In the genomic region with DNA sequence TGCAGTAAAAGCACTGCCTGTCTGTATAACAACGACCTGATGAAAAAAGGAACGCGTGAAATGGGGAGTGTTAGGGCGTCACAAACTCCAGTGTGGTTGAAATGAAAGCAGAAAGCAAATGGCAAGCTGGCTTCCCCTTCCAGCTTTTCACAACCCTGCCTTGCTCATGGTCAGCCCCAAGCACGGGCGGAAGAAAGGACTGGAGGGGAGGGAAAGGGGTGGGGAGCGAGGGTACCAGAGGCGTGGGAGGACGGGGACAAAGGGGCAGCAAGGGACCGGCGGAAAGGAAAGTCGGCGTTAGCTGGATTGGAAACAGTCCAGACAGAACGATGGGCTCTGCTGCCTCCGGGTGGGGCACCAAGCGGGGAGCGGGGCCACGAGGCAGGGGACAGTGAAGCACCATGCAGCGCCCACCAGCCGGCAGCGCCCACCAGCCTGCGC, we compare ENCODE assay signal across 1 cellular context.
A peak's percentile ranks its signal among the peaks of the same experiment; 100 is the strongest.
TF ChIP-seq lines count a peak whose summit lies in the region.

No MANE protein-coding gene starts in this region.

TF ChIP-seq in HEK293, 187 proteins besides CTCF, POLR2A, EP300 and RAD21 (continued from another document):
- TF ChIP-seq ZBTB7A (tag by site-specific recombination; IDR thresholded peaks at IDR 0.05; ENCODE audit: low read depth) (0 out of 2 replicates have a peak, but pooled peaks have one; percentile 34), ZNF76 (tag by site-specific recombination; IDR thresholded peaks at IDR 0.05; ENCODE audit: borderline replicate concordance, low read depth) (peak; percentile 31; the same call in 1 of the 2 replicates), ZBTB17 (tag by site-specific recombination; IDR thresholded peaks at IDR 0.05) (peak; percentile 85), ZNF133 (tag by site-specific recombination; IDR thresholded peaks at IDR 0.05) (no peak), ZNF624 (tag by site-specific recombination; IDR thresholded peaks at IDR 0.05) (peak; percentile 38; the same call in 1 of the 2 replicates), ZFP3 (tag by site-specific recombination; IDR thresholded peaks at IDR 0.05; ENCODE audit: low read depth) (no peak), ZSCAN16 (tag by site-specific recombination; IDR thresholded peaks at IDR 0.05) (peak; percentile 77), SP3 (tag by site-specific recombination; IDR thresholded peaks at IDR 0.05) (peak; percentile 62), ZNF37A (tag by site-specific recombination; IDR thresholded peaks at IDR 0.05) (no peak), ZNF600 (tag by site-specific recombination; IDR thresholded peaks at IDR 0.05) (peak; percentile 61; the same call in 1 of the 2 replicates), ZXDB (tag by site-specific recombination; IDR thresholded peaks at IDR 0.05) (peak; percentile 22; the same call in 1 of the 2 replicates), ZNF366 (tag by site-specific recombination; conservative IDR thresholded peaks at IDR 0.05) (peak; percentile 47), KLF8 (tag by site-specific recombination; IDR thresholded peaks at IDR 0.05) (peak; percentile 73; the same call in 1 of the 2 replicates), GLIS2 (tag by site-specific recombination; IDR thresholded peaks at IDR 0.05) (peak; percentile 93; the same call in 1 of the 2 replicates), ZFHX2 (tag by site-specific recombination; conservative IDR thresholded peaks at IDR 0.05) (peak; percentile 94), ZNF146 (tag by site-specific recombination; IDR thresholded peaks at IDR 0.05) (no peak), ZNF837 (tag by site-specific recombination; IDR thresholded peaks at IDR 0.05) (0 out of 2 replicates have a peak, but pooled peaks have one; percentile 50), KLF9 (tag by site-specific recombination; IDR thresholded peaks at IDR 0.05; ENCODE audit: low read depth) (peak; percentile 41; the same call in 1 of the 2 replicates), ZBTB48 (tag by site-specific recombination; IDR thresholded peaks at IDR 0.05) (peak; percentile 99), EGR2 (tag by site-specific recombination; IDR thresholded peaks at IDR 0.05; ENCODE audit: low read depth) (peak; percentile 91), SP2 (tag by site-specific recombination; IDR thresholded peaks at IDR 0.05) (peak; percentile 60), KLF16 (tag by site-specific recombination; IDR thresholded peaks at IDR 0.05) (peak; percentile 88), ZNF114 (tag by site-specific recombination; IDR thresholded peaks at IDR 0.05) (no peak), BCL11B (tag by site-specific recombination; IDR thresholded peaks at IDR 0.05; ENCODE audit: low read depth) (peak; percentile 14; the same call in 1 of the 2 replicates), ZBTB8A (tag by site-specific recombination; IDR thresholded peaks at IDR 0.05) (peak; percentile 82), PRDM1 (tag by site-specific recombination; IDR thresholded peaks at IDR 0.05) (peak; percentile 95), GLIS1 (tag by site-specific recombination; IDR thresholded peaks at IDR 0.05) (peak; percentile 55; the same call in 1 of the 2 replicates)
- TF ChIP-seq, protein P1, sequence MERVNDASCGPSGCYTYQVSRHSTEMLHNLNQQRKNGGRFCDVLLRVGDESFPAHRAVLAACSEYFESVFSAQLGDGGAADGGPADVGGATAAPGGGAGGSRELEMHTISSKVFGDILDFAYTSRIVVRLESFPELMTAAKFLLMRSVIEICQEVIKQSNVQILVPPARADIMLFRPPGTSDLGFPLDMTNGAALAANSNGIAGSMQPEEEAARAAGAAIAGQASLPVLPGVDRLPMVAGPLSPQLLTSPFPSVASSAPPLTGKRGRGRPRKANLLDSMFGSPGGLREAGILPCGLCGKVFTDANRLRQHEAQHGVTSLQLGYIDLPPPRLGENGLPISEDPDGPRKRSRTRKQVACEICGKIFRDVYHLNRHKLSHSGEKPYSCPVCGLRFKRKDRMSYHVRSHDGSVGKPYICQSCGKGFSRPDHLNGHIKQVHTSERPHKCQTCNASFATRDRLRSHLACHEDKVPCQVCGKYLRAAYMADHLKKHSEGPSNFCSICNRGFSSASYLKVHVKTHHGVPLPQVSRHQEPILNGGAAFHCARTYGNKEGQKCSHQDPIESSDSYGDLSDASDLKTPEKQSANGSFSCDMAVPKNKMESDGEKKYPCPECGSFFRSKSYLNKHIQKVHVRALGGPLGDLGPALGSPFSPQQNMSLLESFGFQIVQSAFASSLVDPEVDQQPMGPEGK (tag by site-specific recombination; IDR thresholded peaks at IDR 0.05) = peak; percentile 92
- TF ChIP-seq, protein P2, sequence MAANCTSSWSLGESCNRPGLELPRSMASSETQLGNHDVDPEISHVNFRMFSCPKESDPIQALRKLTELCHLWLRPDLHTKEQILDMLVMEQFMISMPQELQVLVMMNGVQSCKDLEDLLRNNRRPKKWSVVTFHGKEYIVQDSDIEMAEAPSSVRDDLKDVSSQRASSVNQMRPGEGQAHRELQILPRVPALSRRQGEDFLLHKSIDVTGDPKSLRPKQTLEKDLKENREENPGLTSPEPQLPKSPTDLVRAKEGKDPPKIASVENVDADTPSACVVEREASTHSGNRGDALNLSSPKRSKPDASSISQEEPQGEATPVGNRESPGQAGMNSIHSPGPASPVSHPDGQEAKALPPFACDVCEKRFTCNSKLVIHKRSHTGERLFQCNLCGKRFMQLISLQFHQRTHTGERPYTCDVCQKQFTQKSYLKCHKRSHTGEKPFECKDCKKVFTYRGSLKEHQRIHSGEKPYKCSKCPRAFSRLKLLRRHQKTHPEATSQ (tag by site-specific recombination; IDR thresholded peaks at IDR 0.05) = peak; percentile 79; the same call in 1 of the 2 replicates
- TF ChIP-seq, protein P3, sequence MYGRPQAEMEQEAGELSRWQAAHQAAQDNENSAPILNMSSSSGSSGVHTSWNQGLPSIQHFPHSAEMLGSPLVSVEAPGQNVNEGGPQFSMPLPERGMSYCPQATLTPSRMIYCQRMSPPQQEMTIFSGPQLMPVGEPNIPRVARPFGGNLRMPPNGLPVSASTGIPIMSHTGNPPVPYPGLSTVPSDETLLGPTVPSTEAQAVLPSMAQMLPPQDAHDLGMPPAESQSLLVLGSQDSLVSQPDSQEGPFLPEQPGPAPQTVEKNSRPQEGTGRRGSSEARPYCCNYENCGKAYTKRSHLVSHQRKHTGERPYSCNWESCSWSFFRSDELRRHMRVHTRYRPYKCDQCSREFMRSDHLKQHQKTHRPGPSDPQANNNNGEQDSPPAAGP (tag by site-specific recombination; IDR thresholded peaks at IDR 0.05) = peak; percentile 75
- TF ChIP-seq, protein P4, sequence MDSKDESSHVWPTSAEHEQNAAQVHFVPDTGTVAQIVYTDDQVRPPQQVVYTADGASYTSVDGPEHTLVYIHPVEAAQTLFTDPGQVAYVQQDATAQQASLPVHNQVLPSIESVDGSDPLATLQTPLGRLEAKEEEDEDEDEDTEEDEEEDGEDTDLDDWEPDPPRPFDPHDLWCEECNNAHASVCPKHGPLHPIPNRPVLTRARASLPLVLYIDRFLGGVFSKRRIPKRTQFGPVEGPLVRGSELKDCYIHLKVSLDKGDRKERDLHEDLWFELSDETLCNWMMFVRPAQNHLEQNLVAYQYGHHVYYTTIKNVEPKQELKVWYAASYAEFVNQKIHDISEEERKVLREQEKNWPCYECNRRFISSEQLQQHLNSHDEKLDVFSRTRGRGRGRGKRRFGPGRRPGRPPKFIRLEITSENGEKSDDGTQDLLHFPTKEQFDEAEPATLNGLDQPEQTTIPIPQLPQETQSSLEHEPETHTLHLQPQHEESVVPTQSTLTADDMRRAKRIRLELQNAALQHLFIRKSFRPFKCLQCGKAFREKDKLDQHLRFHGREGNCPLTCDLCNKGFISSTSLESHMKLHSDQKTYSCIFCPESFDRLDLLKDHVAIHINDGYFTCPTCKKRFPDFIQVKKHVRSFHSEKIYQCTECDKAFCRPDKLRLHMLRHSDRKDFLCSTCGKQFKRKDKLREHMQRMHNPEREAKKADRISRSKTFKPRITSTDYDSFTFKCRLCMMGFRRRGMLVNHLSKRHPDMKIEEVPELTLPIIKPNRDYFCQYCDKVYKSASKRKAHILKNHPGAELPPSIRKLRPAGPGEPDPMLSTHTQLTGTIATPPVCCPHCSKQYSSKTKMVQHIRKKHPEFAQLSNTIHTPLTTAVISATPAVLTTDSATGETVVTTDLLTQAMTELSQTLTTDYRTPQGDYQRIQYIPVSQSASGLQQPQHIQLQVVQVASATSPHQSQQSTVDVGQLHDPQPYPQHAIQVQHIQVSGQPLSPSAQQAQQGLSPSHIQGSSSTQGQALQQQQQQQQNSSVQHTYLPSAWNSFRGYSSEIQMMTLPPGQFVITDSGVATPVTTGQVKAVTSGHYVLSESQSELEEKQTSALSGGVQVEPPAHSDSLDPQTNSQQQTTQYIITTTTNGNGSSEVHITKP (tag by site-specific recombination; IDR thresholded peaks at IDR 0.05) = peak; percentile 99
- TF ChIP-seq, protein P5, sequence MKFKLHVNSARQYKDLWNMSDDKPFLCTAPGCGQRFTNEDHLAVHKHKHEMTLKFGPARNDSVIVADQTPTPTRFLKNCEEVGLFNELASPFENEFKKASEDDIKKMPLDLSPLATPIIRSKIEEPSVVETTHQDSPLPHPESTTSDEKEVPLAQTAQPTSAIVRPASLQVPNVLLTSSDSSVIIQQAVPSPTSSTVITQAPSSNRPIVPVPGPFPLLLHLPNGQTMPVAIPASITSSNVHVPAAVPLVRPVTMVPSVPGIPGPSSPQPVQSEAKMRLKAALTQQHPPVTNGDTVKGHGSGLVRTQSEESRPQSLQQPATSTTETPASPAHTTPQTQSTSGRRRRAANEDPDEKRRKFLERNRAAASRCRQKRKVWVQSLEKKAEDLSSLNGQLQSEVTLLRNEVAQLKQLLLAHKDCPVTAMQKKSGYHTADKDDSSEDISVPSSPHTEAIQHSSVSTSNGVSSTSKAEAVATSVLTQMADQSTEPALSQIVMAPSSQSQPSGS (tag by site-specific recombination; IDR thresholded peaks at IDR 0.05; ENCODE audit: low read depth) = no peak
